ENCODE assay signal across 1 cellular context in genomic region chr5:131523500-131524185, GRCh38.
TF ChIP-seq lines count a peak whose summit lies in the region.

No MANE protein-coding gene starts in this region.

TF ChIP-seq in IMR-90, 13 proteins besides CTCF, POLR2A, EP300 and RAD21:
- TF ChIP-seq CEBPB (IDR thresholded peaks at IDR 0.05; ENCODE audit: low read depth, low read length): no peak
- no peak for TF ChIP-seq USF2 (IDR thresholded peaks at IDR 0.05; ENCODE audit: low read depth, low read length)
- no peak for TF ChIP-seq CHD1 (IDR thresholded peaks at IDR 0.05; ENCODE audit: low read depth, low read length)
- no peak for TF ChIP-seq RCOR1 (IDR thresholded peaks at IDR 0.05; ENCODE audit: insufficient replicate concordance, low read length)
- no peak for TF ChIP-seq ELK1 (IDR thresholded peaks at IDR 0.05; ENCODE audit: borderline replicate concordance, low read depth, low read length)
- no peak for TF ChIP-seq RFX5 (IDR thresholded peaks at IDR 0.05; ENCODE audit: low read depth, low read length)
- no peak for TF ChIP-seq SMC3 (IDR thresholded peaks at IDR 0.05; ENCODE audit: low read depth, low read length)
- no peak for TF ChIP-seq BHLHE40 (IDR thresholded peaks at IDR 0.05; ENCODE audit: low read depth, low read length)
